In genomic region chr14:67943947-67944346, GRCh38 we compare ENCODE assay signal across 8 cellular contexts.
DNase-seq lines count a peak whose midpoint lies in the region; ATAC-seq, FAIRE-seq and TF ChIP-seq lines count a peak whose summit lies in the region.

No MANE protein-coding gene starts in this region.

- peaks cover 41% of the 10 kb centered on the region for H3K4me1 ChIP-seq in vagina

- peak; percentile 79 for FAIRE-seq in frontal cortex (lab: Jason Lieb, UNC)

- no peak overlapping the region for H3K27ac Mint-ChIP-seq in activated CD8-positive, alpha-beta T cell treated with anti-CD3 and anti-CD28 coated beads for 36 hours
- peak overlapping the region; percentile 64 for H3K27ac Mint-ChIP-seq in osteocyte (ENCODE audit: unreplicated experiment)

- no peak for TF ChIP-seq POLR2A in vagina (IDR thresholded peaks at IDR 0.05)

- H3K27ac ChIP-seq in vagina: peak overlapping the region; percentile 88

- H3K9me3 Mint-ChIP-seq in activated CD8-positive, alpha-beta T cell treated with anti-CD3 and anti-CD28 coated beads for 36 hours: no peaks in the 10 kb centered on the region
- no peaks in the 10 kb centered on the region for H3K9me3 Mint-ChIP-seq in osteocyte (ENCODE audit: unreplicated experiment)

- H3K36me3 Mint-ChIP-seq in activated CD8-positive, alpha-beta T cell treated with anti-CD3 and anti-CD28 coated beads for 36 hours (ENCODE audit: low read depth): no peaks in the 10 kb centered on the region
- H3K36me3 Mint-ChIP-seq in osteocyte (ENCODE audit: unreplicated experiment): no peaks in the 10 kb centered on the region

- no peak overlapping the region for H3K4me3 ChIP-seq in vagina

- intact Hi-C loops in activated CD8-positive, alpha-beta T cell treated with anti-CD3 and anti-CD28 coated beads for 36 hours (cut with micrococcal nuclease): loop anchor here (10.0 kb wide), 1 partner anchor 301 kb away; no protein-coding TSS in a partner anchor
- intact Hi-C loops in vagina (cut with DNase I): loop anchor here (2.0 to 5.0 kb wide), 3 partner anchors 303 to 875 kb away; partner anchors contain the start of gene ZFP36L1

- peak; percentile 82 for TF ChIP-seq CTCF in activated CD8-positive, alpha-beta T cell treated with anti-CD3 and anti-CD28 coated beads for 36 hours (IDR thresholded peaks at IDR 0.05)
- TF ChIP-seq CTCF in osteocyte (IDR thresholded peaks at IDR 0.05) (peak; percentile 81), vagina (IDR thresholded peaks at IDR 0.05) (peak; percentile 59 to 90 (median 68))

- ATAC-seq in activated CD8-positive, alpha-beta T cell treated with anti-CD3 and anti-CD28 coated beads for 36 hours: peak; percentile 65
- ATAC-seq in HG02938 (IDR thresholded peaks at IDR 0.05; ENCODE audit: unreplicated experiment): no peak

- H3K36me3 ChIP-seq in vagina: no peaks in the 10 kb centered on the region

- no peak overlapping the region for H3K4me3 Mint-ChIP-seq in activated CD8-positive, alpha-beta T cell treated with anti-CD3 and anti-CD28 coated beads for 36 hours
- H3K4me3 Mint-ChIP-seq in osteocyte (ENCODE audit: unreplicated experiment): no peak overlapping the region

- peaks cover 2% of the 10 kb centered on the region for H3K4me1 Mint-ChIP-seq in activated CD8-positive, alpha-beta T cell treated with anti-CD3 and anti-CD28 coated beads for 36 hours (ENCODE audit: low read depth)
- peaks cover 58% of the 10 kb centered on the region for H3K4me1 Mint-ChIP-seq in osteocyte (ENCODE audit: unreplicated experiment)

- CTCF ChIA-PET in activated CD8-positive, alpha-beta T cell treated with anti-CD3 and anti-CD28 coated beads for 36 hours (lab: Charles Lee): interaction anchor here (0.6 to 2.8 kb wide), 24 partner anchors 9 to 900 kb away, joined by 3 to 23 read pairs (median 3); no protein-coding TSS in a partner anchor

- no peaks in the 10 kb centered on the region for H3K27me3 Mint-ChIP-seq in activated CD8-positive, alpha-beta T cell treated with anti-CD3 and anti-CD28 coated beads for 36 hours
- H3K27me3 Mint-ChIP-seq in osteocyte (ENCODE audit: unreplicated experiment): no peaks in the 10 kb centered on the region

- peak; percentile 24 for DNase-seq in CMK (ENCODE audit: low read depth)
- DNase-seq in HK-2 (ENCODE audit: unreplicated experiment): peak; percentile 52
- peak; percentile 84 for DNase-seq in NCI-H748 (lab: John Stamatoyannopoulos, UW; ENCODE audit: unreplicated experiment)
- peak; percentile 67 for DNase-seq in activated CD8-positive, alpha-beta T cell treated with anti-CD3 and anti-CD28 coated beads for 36 hours
- DNase-seq in frontal cortex (ENCODE audit: low spot score in 2 of 2): peak; percentile 5 to 22
- DNase-seq in osteocyte (ENCODE audit: extremely low spot score, unreplicated experiment): no peak
- DNase-seq in vagina (ENCODE audit: extremely low spot score in 2 of 2): no peak

- no peaks in the 10 kb centered on the region for H3K9me3 ChIP-seq in vagina

- H3K27me3 ChIP-seq in vagina: no peaks in the 10 kb centered on the region

- POLR2A ChIA-PET in activated CD8-positive, alpha-beta T cell treated with anti-CD3 and anti-CD28 coated beads for 36 hours (lab: Charles Lee): no interaction called here

Comparison
In these comparisons a context has a peak if more than half of its experiments do, and no peak if none do; other contexts are left out.
1. DNase-seq: peak in CMK (single experiment), HK-2 (single experiment), NCI-H748 (single experiment), activated CD8-positive, alpha-beta T cell treated with anti-CD3 and anti-CD28 coated beads for 36 hours (single experiment) and frontal cortex (2 of 2); none in osteocyte (single experiment) and vagina (0 of 2).
2. Peak in every context shown above with its lines, with median percentiles within 50 percentile points of each other: CTCF ChIP-seq.